ENCODE assay signal across 2 cellular contexts in the genomic region with DNA sequence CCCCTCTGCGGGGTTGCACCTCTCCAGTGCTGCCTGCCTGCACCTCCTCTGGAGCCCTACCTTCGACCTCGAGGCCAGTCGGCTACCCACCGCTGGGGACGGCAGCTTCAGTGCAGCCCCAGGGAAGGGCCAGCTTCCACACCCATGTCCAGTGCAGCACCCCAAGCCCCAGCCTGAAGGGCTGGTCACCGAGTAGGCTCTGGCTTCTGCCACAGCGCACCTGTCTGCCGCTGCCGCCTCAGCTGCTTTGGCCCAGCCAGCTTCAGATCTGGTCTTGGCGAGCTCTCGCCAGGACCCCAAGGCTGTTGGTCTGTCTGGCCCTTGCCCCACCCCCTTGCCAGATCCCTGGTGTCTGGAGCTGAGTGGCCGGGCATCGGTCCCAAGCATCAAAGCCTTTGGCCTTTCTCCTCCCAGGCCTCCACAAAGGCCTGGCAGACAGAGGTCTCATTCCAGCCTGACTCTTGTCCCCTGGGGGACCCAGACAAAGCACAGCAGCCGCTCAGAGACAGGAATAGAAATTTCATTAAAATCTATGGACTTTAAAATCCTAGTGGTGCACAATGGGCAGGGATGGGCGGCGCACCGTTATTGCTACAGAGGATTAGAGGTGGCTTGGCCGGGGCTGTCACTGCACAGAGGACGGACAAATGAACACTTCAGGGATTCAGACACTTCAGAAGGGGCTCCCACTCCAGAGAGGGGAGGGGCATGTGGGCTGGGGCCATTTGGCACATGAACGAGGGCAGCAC.
TF ChIP-seq lines count a peak whose summit lies in the region.

No MANE protein-coding gene starts in this region.

TF ChIP-seq in SK-N-SH, 30 proteins besides CTCF, POLR2A, EP300 and RAD21 (continued from another document):
- TF ChIP-seq MXI1 (IDR thresholded peaks at IDR 0.05; ENCODE audit: low read depth, low read length): peak; percentile 36; the same call in 1 of the 2 replicates
- no peak for TF ChIP-seq IRF3 (IDR thresholded peaks at IDR 0.05; ENCODE audit: low read depth, low read length)
- peak; percentile 47 for TF ChIP-seq CHD2 (IDR thresholded peaks at IDR 0.05; ENCODE audit: low read length, partially characterized antibody)
- peak; percentile 65; the same call in 1 of the 2 replicates for TF ChIP-seq FOXJ3 (CRISPR knock-in tag; IDR thresholded peaks at IDR 0.05)
- no peak for TF ChIP-seq EZH2phosphoT487 (IDR thresholded peaks at IDR 0.05; ENCODE audit: borderline replicate concordance, low read depth)
- TF ChIP-seq SMC3 (IDR thresholded peaks at IDR 0.05; ENCODE audit: low read depth, low read length): no peak
- peak; percentile 50 for TF ChIP-seq GATA2 (CRISPR knock-in tag; IDR thresholded peaks at IDR 0.05)
- TF ChIP-seq RFX5 (IDR thresholded peaks at IDR 0.05; ENCODE audit: low read length): no peak
- no peak for TF ChIP-seq MEF2A (IDR thresholded peaks at IDR 0.05; ENCODE audit: borderline replicate concordance, low read depth)
- no peak for TF ChIP-seq GABPA (IDR thresholded peaks at IDR 0.05; ENCODE audit: low read depth)
TF ChIP-seq in SK-N-SH: peak in this region for 5.

TF ChIP-seq in SK-N-SH treated with all-trans-retinoic acid at 6 μM for 48 hours, 23 proteins besides CTCF, POLR2A, EP300 and RAD21 (continued from another document):
- no peak for TF ChIP-seq POU6F1 (CRISPR knock-in tag; IDR thresholded peaks at IDR 0.05; ENCODE audit: borderline replicate concordance, low read depth)
- TF ChIP-seq TOX (CRISPR knock-in tag; IDR thresholded peaks at IDR 0.05; ENCODE audit: borderline replicate concordance): no peak
- no peak for TF ChIP-seq ZNF565 (CRISPR knock-in tag; conservative IDR thresholded peaks at IDR 0.05; ENCODE audit: low read depth)
- no peak for TF ChIP-seq GLIS3 (CRISPR knock-in tag; IDR thresholded peaks at IDR 0.05)
- TF ChIP-seq ZNF70 (CRISPR knock-in tag; IDR thresholded peaks at IDR 0.05): no peak
- no peak for TF ChIP-seq ZC3H10 (CRISPR knock-in tag; IDR thresholded peaks at IDR 0.05)
- no peak for TF ChIP-seq ARNTL (CRISPR knock-in tag; IDR thresholded peaks at IDR 0.05; ENCODE audit: borderline replicate concordance, low read depth)
- TF ChIP-seq ZNF8 (CRISPR knock-in tag; IDR thresholded peaks at IDR 0.05): no peak
- TF ChIP-seq, protein P1, sequence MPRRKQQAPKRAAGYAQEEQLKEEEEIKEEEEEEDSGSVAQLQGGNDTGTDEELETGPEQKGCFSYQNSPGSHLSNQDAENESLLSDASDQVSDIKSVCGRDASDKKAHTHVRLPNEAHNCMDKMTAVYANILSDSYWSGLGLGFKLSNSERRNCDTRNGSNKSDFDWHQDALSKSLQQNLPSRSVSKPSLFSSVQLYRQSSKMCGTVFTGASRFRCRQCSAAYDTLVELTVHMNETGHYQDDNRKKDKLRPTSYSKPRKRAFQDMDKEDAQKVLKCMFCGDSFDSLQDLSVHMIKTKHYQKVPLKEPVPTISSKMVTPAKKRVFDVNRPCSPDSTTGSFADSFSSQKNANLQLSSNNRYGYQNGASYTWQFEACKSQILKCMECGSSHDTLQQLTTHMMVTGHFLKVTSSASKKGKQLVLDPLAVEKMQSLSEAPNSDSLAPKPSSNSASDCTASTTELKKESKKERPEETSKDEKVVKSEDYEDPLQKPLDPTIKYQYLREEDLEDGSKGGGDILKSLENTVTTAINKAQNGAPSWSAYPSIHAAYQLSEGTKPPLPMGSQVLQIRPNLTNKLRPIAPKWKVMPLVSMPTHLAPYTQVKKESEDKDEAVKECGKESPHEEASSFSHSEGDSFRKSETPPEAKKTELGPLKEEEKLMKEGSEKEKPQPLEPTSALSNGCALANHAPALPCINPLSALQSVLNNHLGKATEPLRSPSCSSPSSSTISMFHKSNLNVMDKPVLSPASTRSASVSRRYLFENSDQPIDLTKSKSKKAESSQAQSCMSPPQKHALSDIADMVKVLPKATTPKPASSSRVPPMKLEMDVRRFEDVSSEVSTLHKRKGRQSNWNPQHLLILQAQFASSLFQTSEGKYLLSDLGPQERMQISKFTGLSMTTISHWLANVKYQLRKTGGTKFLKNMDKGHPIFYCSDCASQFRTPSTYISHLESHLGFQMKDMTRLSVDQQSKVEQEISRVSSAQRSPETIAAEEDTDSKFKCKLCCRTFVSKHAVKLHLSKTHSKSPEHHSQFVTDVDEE (CRISPR knock-in tag; IDR thresholded peaks at IDR 0.05): no peak
- TF ChIP-seq ESRRG (CRISPR knock-in tag; IDR thresholded peaks at IDR 0.05): no peak
- no peak for TF ChIP-seq CSRNP3 (CRISPR knock-in tag; IDR thresholded peaks at IDR 0.05)
- TF ChIP-seq OSR1 (CRISPR knock-in tag; IDR thresholded peaks at IDR 0.05): no peak
- TF ChIP-seq PPARA (CRISPR knock-in tag; IDR thresholded peaks at IDR 0.05; ENCODE audit: borderline replicate concordance): no peak
- TF ChIP-seq, protein P2, sequence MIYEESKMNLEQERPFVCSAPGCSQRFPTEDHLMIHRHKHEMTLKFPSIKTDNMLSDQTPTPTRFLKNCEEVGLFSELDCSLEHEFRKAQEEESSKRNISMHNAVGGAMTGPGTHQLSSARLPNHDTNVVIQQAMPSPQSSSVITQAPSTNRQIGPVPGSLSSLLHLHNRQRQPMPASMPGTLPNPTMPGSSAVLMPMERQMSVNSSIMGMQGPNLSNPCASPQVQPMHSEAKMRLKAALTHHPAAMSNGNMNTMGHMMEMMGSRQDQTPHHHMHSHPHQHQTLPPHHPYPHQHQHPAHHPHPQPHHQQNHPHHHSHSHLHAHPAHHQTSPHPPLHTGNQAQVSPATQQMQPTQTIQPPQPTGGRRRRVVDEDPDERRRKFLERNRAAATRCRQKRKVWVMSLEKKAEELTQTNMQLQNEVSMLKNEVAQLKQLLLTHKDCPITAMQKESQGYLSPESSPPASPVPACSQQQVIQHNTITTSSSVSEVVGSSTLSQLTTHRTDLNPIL (CRISPR knock-in tag; IDR thresholded peaks at IDR 0.05; ENCODE audit: low read depth): no peak
- TF ChIP-seq SNAI2 (CRISPR knock-in tag; IDR thresholded peaks at IDR 0.05): no peak
